11 cellular contexts compared by ENCODE assay signal in genomic region chr2:66334237-66335054, GRCh38.
DNase-seq lines count a peak whose midpoint lies in the region; ATAC-seq and TF ChIP-seq lines count a peak whose summit lies in the region.
"Had no signal": no experiment of that assay in that cellular context is flagged by ENCODE, and none has a peak within 500 bp of the region (broad histone marks: within the 10 kb centered on the region; RNA-seq: fewer than 3 reads in every experiment).

No MANE protein-coding gene starts in this region.

- peak overlapping the region; percentile 49 for H3K4me3 ChIP-seq in OCI-LY3 (ENCODE audit: low read length)

- no peaks in the 10 kb centered on the region for H3K36me3 ChIP-seq in OCI-LY3 (replicated peaks; ENCODE audit: low read depth, low read length)

- peak overlapping the region; percentile 31 for H3K27ac ChIP-seq in OCI-LY3 (ENCODE audit: low read length)

- TF ChIP-seq EP300 in Ishikawa (IDR thresholded peaks at IDR 0.05; ENCODE audit: borderline replicate concordance): peak; percentile 95

- H3K4me2 ChIP-seq in OCI-LY3 (ENCODE audit: low read length): peak overlapping the region; percentile 54

- no peaks in the 10 kb centered on the region for H3K9me3 ChIP-seq in OCI-LY3 (ENCODE audit: insufficient read depth, low read length)

- TF ChIP-seq CTCF in OCI-LY3 (IDR thresholded peaks at IDR 0.05; ENCODE audit: low read depth, low read length): no peak

- H4K20me1 ChIP-seq in OCI-LY3 (ENCODE audit: insufficient read depth, low read length): no peaks in the 10 kb centered on the region

- H3K9ac ChIP-seq in OCI-LY3 (ENCODE audit: low read length): no peak overlapping the region

- ATAC-seq in HG02798 (IDR thresholded peaks at IDR 0.05; ENCODE audit: poor library complexity, unreplicated experiment): no peak

- peaks cover 26% of the 10 kb centered on the region for H3K4me1 ChIP-seq in OCI-LY3 (ENCODE audit: low read length)

- H3K27me3 ChIP-seq in OCI-LY3 (ENCODE audit: low read depth, low read length): no peaks in the 10 kb centered on the region

- peak overlapping the region; percentile 66; the same call in 1 of the 2 replicates for H2AFZ ChIP-seq in OCI-LY3 (ENCODE audit: low read depth, low read length)

- no peaks in the 10 kb centered on the region for H3K79me2 ChIP-seq in OCI-LY3 (ENCODE audit: low read length)

- DNase-seq in DMS79 treated with DMSO at 0.1 percent for 48 hours (lab: John Stamatoyannopoulos, UW) (peak; percentile 33), iPS-NIHi11 (ENCODE audit: low spot score) (peak; percentile 58), NCI-H1092 (lab: John Stamatoyannopoulos, UW) (no peak)
- no peak for DNase-seq in activated effector memory CD4-positive, alpha-beta T cell treated with anti-CD3 and anti-CD28 coated beads, Interleukin-2, amount 50 U/mL, for 16 hours
- DNase-seq in stimulated activated CD4-positive, alpha-beta T cell treated with anti-CD3 and anti-CD28 coated beads, Interleukin-1b, Interleukin-23, amount 100 ng/mL, for 48 hours: no peak
- DNase-seq: midbrain; NCI-H526; stimulated activated CD4-positive, alpha-beta T cell treated with anti-CD3 and anti-CD28 coated beads, Interleukin-4, amount 100 ng/mL, for 24 hours had no signal

- TF ChIP-seq RAD21 in Ishikawa (IDR thresholded peaks at IDR 0.05; ENCODE audit: low read depth): peak; percentile 24; the same call in 1 of the 2 replicates

TF ChIP-seq in Ishikawa, 13 proteins besides CTCF, POLR2A, EP300 and RAD21:
- peak; percentile 43; the same call in 1 of the 2 replicates for TF ChIP-seq MAX (IDR thresholded peaks at IDR 0.05)
- TF ChIP-seq NFIC (IDR thresholded peaks at IDR 0.05): peak; percentile 98
- TF ChIP-seq CREB1 (IDR thresholded peaks at IDR 0.05; ENCODE audit: low read depth): peak; percentile 16; the same call in 1 of the 2 replicates
- no peak for TF ChIP-seq EGR1 (IDR thresholded peaks at IDR 0.05)
- TF ChIP-seq CEBPB (IDR thresholded peaks at IDR 0.05): peak; percentile 96
- TF ChIP-seq YY1 (IDR thresholded peaks at IDR 0.05; ENCODE audit: low read depth): peak; percentile 57; the same call in 1 of the 2 replicates
- peak; percentile 37; the same call in 1 of the 2 replicates for TF ChIP-seq USF1 (IDR thresholded peaks at IDR 0.05)
- peak; percentile 85; the same call in 1 of the 2 replicates for TF ChIP-seq FOXM1 (IDR thresholded peaks at IDR 0.05; ENCODE audit: borderline replicate concordance, low read depth)
- peak; percentile 77 for TF ChIP-seq TEAD4 (IDR thresholded peaks at IDR 0.05)
- no peak for TF ChIP-seq TAF1 (IDR thresholded peaks at IDR 0.05; ENCODE audit: low read depth)
- TF ChIP-seq TCF12 (IDR thresholded peaks at IDR 0.05; ENCODE audit: low read depth): peak; percentile 98
- TF ChIP-seq ZBTB7A (IDR thresholded peaks at IDR 0.05; ENCODE audit: low read depth): no peak
- TF ChIP-seq REST (IDR thresholded peaks at IDR 0.05; ENCODE audit: low read depth): no peak

Comparison
In these comparisons a context has a peak if more than half of its experiments do, and no peak if none do; other contexts are left out.
1. DNase-seq: peak in DMS79 treated with DMSO at 0.1 percent for 48 hours (single experiment) and iPS-NIHi11 (single experiment); none in activated effector memory CD4-positive, alpha-beta T cell treated with anti-CD3 and anti-CD28 coated beads, Interleukin-2, amount 50 U/mL, for 16 hours (single experiment), stimulated activated CD4-positive, alpha-beta T cell treated with anti-CD3 and anti-CD28 coated beads, Interleukin-1b, Interleukin-23, amount 100 ng/mL, for 48 hours (single experiment) and NCI-H1092 (single experiment).